9 cellular contexts compared by ENCODE assay signal in genomic region chr2:135709992-135710391, GRCh38. TPM values are rescaled to one million over a fixed set of nuclear protein-coding genes. Genes with fewer than 3 reads are reported as not detected.
A peak's percentile ranks its signal among the peaks of the same experiment; 100 is the strongest.
DNase-seq lines count a peak whose midpoint lies in the region; ATAC-seq and TF ChIP-seq lines count a peak whose summit lies in the region.
"Had no signal": no experiment of that assay in that cellular context is flagged by ENCODE, and none has a peak within 500 bp of the region (broad histone marks: within the 10 kb centered on the region; RNA-seq: fewer than 3 reads in every experiment).

No MANE protein-coding gene starts in this region.

- DNase-seq in DMS53 (lab: John Stamatoyannopoulos, UW) = peak; percentile 29
- DNase-seq in DMS53 treated with DMSO at 0.1 percent for 48 hours (lab: John Stamatoyannopoulos, UW; ENCODE audit: unreplicated experiment) = no peak
- peak; percentile 42 to 81 for DNase-seq in SJCRH30
- DNase-seq in activated gamma-delta T cell treated with anti-CD3 and anti-CD28 coated beads, Interleukin-2, amount 50 U/mL, for 16 hours (ENCODE audit: low read depth) = peak; percentile 69
- peak; percentile 59 for DNase-seq in pons (ENCODE audit: low spot score)
- DNase-seq in ureter (ENCODE audit: low spot score) = peak; percentile 63

- ATAC-seq in HG03378 (IDR thresholded peaks at IDR 0.05; ENCODE audit: unreplicated experiment) (peak; percentile 59), gastroesophageal sphincter (no peak)

- 38 to 61% methylated on average over 5 to 6 of the region's 6 CpGs for WGBS in gastroesophageal sphincter (ENCODE audit: low coverage in 1 of 2), 2 donors

- H3K9me3 ChIP-seq in SJCRH30 (replicated peaks) (no peaks in the 10 kb centered on the region), gastroesophageal sphincter (no peaks in the 10 kb centered on the region)
- H3K9me3 ChIP-seq: BLaER1 had no signal

- H3K27ac ChIP-seq in SJCRH30 = no peak overlapping the region
- no peak overlapping the region for H3K27ac ChIP-seq in gastroesophageal sphincter
- H3K27ac ChIP-seq: BLaER1 had no signal

- no peak for TF ChIP-seq EP300 in gastroesophageal sphincter (IDR thresholded peaks at IDR 0.05)

- TF ChIP-seq CTCF in gastroesophageal sphincter (IDR thresholded peaks at IDR 0.05) = peak; percentile 73 to 95 (median 88)

- no peak overlapping the region for H3K4me3 ChIP-seq in SJCRH30
- H3K4me3 ChIP-seq in gastroesophageal sphincter = no peak overlapping the region
- H3K4me3 ChIP-seq: BLaER1 had no signal

- no peak for TF ChIP-seq POLR2A in gastroesophageal sphincter (IDR thresholded peaks at IDR 0.05)

- H3K4me1 ChIP-seq in SJCRH30 = 0 out of 2 replicates have a peak, but pooled peaks cover under 1% of the 10 kb centered on the region
- H3K4me1 ChIP-seq in gastroesophageal sphincter = no peaks in the 10 kb centered on the region
- H3K4me1 ChIP-seq: BLaER1 had no signal

- H3K27me3 ChIP-seq in SJCRH30 (no peaks in the 10 kb centered on the region), gastroesophageal sphincter (no peaks in the 10 kb centered on the region)
- H3K27me3 ChIP-seq: BLaER1 had no signal

- H3K36me3 ChIP-seq in SJCRH30 (peaks cover 9% of the 10 kb centered on the region), gastroesophageal sphincter (peaks cover 0 to 8% of the 10 kb centered on the region in 2 donors)

RNA-seq across cellular contexts. Expression of gene UBXN4, which starts 31.7 kb away (rescaled TPM):
- 106 and 129 TPM in 2 replicates for total RNA-seq in SJCRH30 (2014; rRNA removed; shearing (Covaris generic))
- total RNA-seq in gastroesophageal sphincter (10 to 100 TPM; 41.0 to 75.6 (median 59.9) TPM), ureter (117 TPM)
